In the genomic region with DNA sequence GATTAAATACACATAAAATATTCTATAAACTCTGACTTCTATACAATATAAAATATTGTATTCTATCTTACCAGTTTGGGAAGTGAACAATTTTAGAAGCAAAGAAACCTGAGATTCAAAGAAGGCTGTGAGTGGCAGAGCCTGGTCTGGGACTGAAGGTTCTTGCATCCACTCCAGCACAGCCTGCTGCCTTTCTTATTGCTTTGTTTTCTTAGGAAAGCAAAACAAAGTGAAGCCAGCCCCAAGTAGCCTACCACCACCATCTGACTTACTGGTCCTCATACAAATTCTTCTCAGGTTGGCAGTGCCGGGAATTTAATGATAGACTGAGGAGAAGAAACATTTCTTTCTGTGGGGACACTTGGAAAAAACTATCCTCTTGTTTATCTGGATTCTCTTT, we compare ENCODE assay signal across 21 cellular contexts.
A peak's percentile ranks its signal among the peaks of the same experiment; 100 is the strongest.
DNase-seq lines count a peak whose midpoint lies in the region; ATAC-seq, FAIRE-seq and TF ChIP-seq lines count a peak whose summit lies in the region.
"Had no signal": no experiment of that assay in that cellular context is flagged by ENCODE, and none has a peak within 500 bp of the region (broad histone marks: within the 10 kb centered on the region; RNA-seq: fewer than 3 reads in every experiment).

No MANE protein-coding gene starts in this region.

- H3K27me3 ChIP-seq in pancreas, result no peaks in the 10 kb centered on the region

- peaks cover 26% of the 10 kb centered on the region for H3K4me1 Mint-ChIP-seq in nephron progenitor cell
- H3K4me1 Mint-ChIP-seq in T-cell, result no peaks in the 10 kb centered on the region
- H3K4me1 Mint-ChIP-seq: CD14-positive monocyte had no signal

- no peak for TF ChIP-seq CTCF in nephron progenitor cell (IDR thresholded peaks at IDR 0.05)
- no peak for TF ChIP-seq CTCF in pancreas (IDR thresholded peaks at IDR 0.05)

- peaks cover 2% of the 10 kb centered on the region for H3K27me3 Mint-ChIP-seq in nephron progenitor cell (ENCODE audit: low read depth, poor library complexity)
- H3K27me3 Mint-ChIP-seq in T-cell, result peaks cover 16 to 18% of the 10 kb centered on the region in 2 donors

- ATAC-seq in pancreas, result no peak
- no peak for ATAC-seq in T-cell (replicated peaks in 1 of 4)
- ATAC-seq: CD8-positive, alpha-beta T cell; HepG2 had no signal

- 92 to 95% methylated on average over 1 of the region's 1 CpG for WGBS in pancreas, 2 donors

- CTCF ChIA-PET in T-cell (lab: Charles Lee), result no interaction called here

- no peak overlapping the region for H3K4me3 ChIP-seq in pancreas

- peak overlapping the region; percentile 8 for H3K27ac ChIP-seq in angular gyrus (ENCODE audit: low read depth, low read length)
- peak overlapping the region; percentile 27 for H3K27ac ChIP-seq in temporal lobe (ENCODE audit: low read depth, low read length)
- H3K27ac ChIP-seq in pancreas, result no peak overlapping the region

- H3K27ac Mint-ChIP-seq in nephron progenitor cell (peak overlapping the region; percentile 36), T-cell (no peak overlapping the region)
- H3K27ac Mint-ChIP-seq: CD14-positive monocyte; CD8-positive, alpha-beta T cell; HFFc6 had no signal

- H3K4me3 Mint-ChIP-seq in nephron progenitor cell (no peak overlapping the region), T-cell (no peak overlapping the region)
- H3K4me3 Mint-ChIP-seq: CD14-positive monocyte; CD8-positive, alpha-beta T cell; HFFc6 had no signal

- no peaks in the 10 kb centered on the region for H3K36me3 ChIP-seq in pancreas

- no peak for FAIRE-seq in pancreas (lab: Jason Lieb, UNC)
- FAIRE-seq: A204.1, D721Med, GM12892, HepG2, HTR-8/SVneo had no signal

- POLR2A ChIA-PET in T-cell (lab: Charles Lee), result no interaction called here

- intact Hi-C loops in pancreas (cut with DNase I), result no loop called here

- DNase-seq in globus pallidus (ENCODE audit: low spot score), result peak; percentile 46
- no peak for DNase-seq in nephron progenitor cell
- no peak for DNase-seq in activated CD4-positive, CD25-positive, alpha-beta regulatory T cell treated with anti-CD3 and anti-CD28 coated beads, Interleukin-2, amount 50 U/mL, for 72 hours
- DNase-seq in pancreas, result no peak
- no peak for DNase-seq in T-cell
- DNase-seq: CD8-positive, alpha-beta T cell; COR-L47; DMS153; DMS79 treated with DMSO at 0.1 percent for 48 hours; EL; GDM1; HCEC 1CT; HFFc6 had no signal

- H3K36me3 Mint-ChIP-seq in nephron progenitor cell (ENCODE audit: low read depth) (no peaks in the 10 kb centered on the region), T-cell (no peaks in the 10 kb centered on the region)
- H3K36me3 Mint-ChIP-seq: CD14-positive monocyte; CD8-positive, alpha-beta T cell had no signal

- H3K4me1 ChIP-seq in pancreas, result no peaks in the 10 kb centered on the region

- no peaks in the 10 kb centered on the region for H3K9me3 ChIP-seq in pancreas

- H3K9me3 Mint-ChIP-seq in nephron progenitor cell (peaks cover 14% of the 10 kb centered on the region), T-cell (no peaks in the 10 kb centered on the region)
- H3K9me3 Mint-ChIP-seq: CD8-positive, alpha-beta T cell; HFFc6 had no signal

Comparison
In these comparisons a context has a peak if more than half of its experiments do, and no peak if none do; other contexts are left out.
1. H3K27ac ChIP-seq: peak in angular gyrus (single experiment) and temporal lobe (single experiment); none in pancreas (0 of 4).